9 cellular contexts compared by ENCODE assay signal in genomic region chr5:149035282-149035882, GRCh38. TPM values are rescaled to one million over a fixed set of nuclear protein-coding genes. Genes with fewer than 3 reads are reported as not detected.
A peak's percentile ranks its signal among the peaks of the same experiment; 100 is the strongest.
DNase-seq lines count a peak whose midpoint lies in the region; ATAC-seq and TF ChIP-seq lines count a peak whose summit lies in the region.
"Had no signal": no experiment of that assay in that cellular context is flagged by ENCODE, and none has a peak within 500 bp of the region (broad histone marks: within the 10 kb centered on the region; RNA-seq: fewer than 3 reads in every experiment).

No MANE protein-coding gene starts in this region.

- peaks cover 31% of the 10 kb centered on the region for H3K4me1 Mint-ChIP-seq in activated CD4-positive, alpha-beta T cell treated with anti-CD3 and anti-CD28 coated beads, Interleukin-2, amount 10 ng/mL, durations not matched to agents 7 days and 5 days

- TF ChIP-seq POLR2A in lower leg skin (IDR thresholded peaks at IDR 0.05), result no peak

- no peak overlapping the region for H3K4me3 ChIP-seq in coronary artery
- H3K4me3 ChIP-seq in lower leg skin (ENCODE audit: low read depth, poor library complexity, severe bottlenecking), result no peak overlapping the region

- intact Hi-C loops in lower leg skin (cut with DNase I; ENCODE audit: low total_unique reads), result loop anchor here (10.0 kb wide), 1 partner anchor 301 kb away; no protein-coding TSS in a partner anchor

- no peaks in the 10 kb centered on the region for H3K9me3 Mint-ChIP-seq in activated CD4-positive, alpha-beta T cell treated with anti-CD3 and anti-CD28 coated beads, Interleukin-2, amount 10 ng/mL, durations not matched to agents 7 days and 5 days
- H3K9me3 Mint-ChIP-seq: IgD-negative memory B cell had no signal

- CTCF ChIA-PET in activated CD4-positive, alpha-beta T cell treated with anti-CD3 and anti-CD28 coated beads, Interleukin-2, amount 10 ng/mL, durations not matched to agents 7 days and 5 days (lab: Charles Lee), result interaction anchor here (0.9 to 2.8 kb wide), 11 partner anchors 9 to 304 kb away, joined by 3 to 18 read pairs (median 5); no protein-coding TSS in a partner anchor

- POLR2A ChIA-PET in activated CD4-positive, alpha-beta T cell treated with anti-CD3 and anti-CD28 coated beads, Interleukin-2, amount 10 ng/mL, durations not matched to agents 7 days and 5 days (lab: Charles Lee), result no interaction called here

- DNase-seq in Ammon's horn (ENCODE audit: low spot score) (peak; percentile 91), NCI-H526 treated with DMSO at 0.1 percent for 48 hours (lab: John Stamatoyannopoulos, UW) (peak; percentile 37), coronary artery (ENCODE audit: low spot score) (no peak), lower leg skin (ENCODE audit: low spot score in 2 of 2) (peak; percentile 66 to 93)
- DNase-seq in activated CD4-positive, alpha-beta T cell treated with anti-CD3 and anti-CD28 coated beads, Interleukin-2, amount 10 ng/mL, durations not matched to agents 7 days and 5 days, result peak; percentile 72
- peak; percentile 17 for DNase-seq in stimulated activated CD8-positive, alpha-beta memory T cell treated with anti-CD3 and anti-CD28 coated beads, Interleukin-12 subunit alpha, Interleukin-12 subunit beta, amount 100 ng/mL, for 24 hours (ENCODE audit: extremely low read depth)

- H3K36me3 Mint-ChIP-seq in activated CD4-positive, alpha-beta T cell treated with anti-CD3 and anti-CD28 coated beads, Interleukin-2, amount 10 ng/mL, durations not matched to agents 7 days and 5 days (ENCODE audit: low read depth), result no peaks in the 10 kb centered on the region
- H3K36me3 Mint-ChIP-seq: IgD-negative memory B cell had no signal

- H3K4me3 Mint-ChIP-seq in activated CD4-positive, alpha-beta T cell treated with anti-CD3 and anti-CD28 coated beads, Interleukin-2, amount 10 ng/mL, durations not matched to agents 7 days and 5 days, result no peak overlapping the region
- H3K4me3 Mint-ChIP-seq: IgD-negative memory B cell had no signal

- no peak overlapping the region for H3K27ac Mint-ChIP-seq in activated CD4-positive, alpha-beta T cell treated with anti-CD3 and anti-CD28 coated beads, Interleukin-2, amount 10 ng/mL, durations not matched to agents 7 days and 5 days

- peak; percentile 68 for TF ChIP-seq CTCF in coronary artery (IDR thresholded peaks at IDR 0.05)
- peak in 1 of 3 donors; percentile 40 for TF ChIP-seq CTCF in lower leg skin (IDR thresholded peaks at IDR 0.05)

- 26 to 27% methylated on average over 9 of the region's 9 CpGs for WGBS in lower leg skin, 2 donors

- ATAC-seq in GM19035 (IDR thresholded peaks at IDR 0.05; ENCODE audit: unreplicated experiment) (peak; percentile 96), HG03280 (IDR thresholded peaks at IDR 0.05; ENCODE audit: unreplicated experiment) (peak; percentile 84)

- no peaks in the 10 kb centered on the region for H3K27me3 Mint-ChIP-seq in activated CD4-positive, alpha-beta T cell treated with anti-CD3 and anti-CD28 coated beads, Interleukin-2, amount 10 ng/mL, durations not matched to agents 7 days and 5 days

- H3K27ac ChIP-seq in coronary artery, result no peak overlapping the region

RNA-seq across cellular contexts. Expression of gene SH3TC2, which starts 27.5 kb away (rescaled TPM):
- not detected for total RNA-seq in activated CD4-positive, alpha-beta T cell treated with anti-CD3 and anti-CD28 coated beads, Interleukin-2, amount 10 ng/mL, durations not matched to agents 7 days and 5 days
- 1 to 10 TPM in 3 of 4 donors, under 1 TPM in 1; 0.80 to 3.7 (median 2.0) TPM for total RNA-seq in lower leg skin
